10 cellular contexts compared by ENCODE assay signal in the genomic region with DNA sequence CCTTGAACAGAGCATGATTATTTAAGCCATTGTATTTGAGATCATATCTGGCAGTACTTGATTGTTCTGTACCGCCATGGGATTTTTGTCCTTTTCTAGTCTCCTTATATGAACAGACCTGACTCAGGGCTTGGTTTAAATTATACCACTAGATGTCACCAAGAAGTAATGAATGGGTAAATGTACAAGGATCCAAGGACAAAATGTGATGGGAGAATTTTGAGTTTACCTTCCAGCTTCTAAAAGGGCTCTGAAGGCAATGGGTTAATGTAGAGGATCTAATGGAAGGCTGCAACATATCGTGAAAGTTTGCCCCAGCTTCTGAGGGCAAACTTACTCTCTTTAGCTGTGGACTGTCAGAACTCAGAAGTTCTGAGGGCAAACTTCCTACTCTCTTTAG. TPM values are rescaled to one million over a fixed set of nuclear protein-coding genes. Genes with fewer than 3 reads are reported as not detected.
DNase-seq lines count a peak whose midpoint lies in the region; ATAC-seq and TF ChIP-seq lines count a peak whose summit lies in the region.
"Had no signal": no experiment of that assay in that cellular context is flagged by ENCODE, and none has a peak within 500 bp of the region (broad histone marks: within the 10 kb centered on the region; RNA-seq: fewer than 3 reads in every experiment).

No MANE protein-coding gene starts in this region.

- intact Hi-C loops in activated T-helper 2 cell treated with anti-CD3 and anti-CD28 coated beads, Interferon-gamma antibody, Interleukin-2, Interleukin-4, amounts not matched to agents 10 μg/mL and 5 μg/mL and 100 μg/mL, durations not matched to agents 14 hours and 24 hours and 36 hours (cut with micrococcal nuclease), result loop anchor here (5.0 kb wide), 1 partner anchor 38 kb away; no protein-coding TSS in a partner anchor

- peaks cover 10% of the 10 kb centered on the region for H3K4me1 Mint-ChIP-seq in activated T-helper 2 cell treated with anti-CD3 and anti-CD28 coated beads, Interferon-gamma antibody, Interleukin-2, Interleukin-4, amounts not matched to agents 10 μg/mL and 5 μg/mL and 100 μg/mL, durations not matched to agents 14 hours and 24 hours and 36 hours (ENCODE audit: low read depth)

- peak; percentile 39; the same call in 1 of the 2 replicates for TF ChIP-seq CTCF in LNCAP (IDR thresholded peaks at IDR 0.05)

- H3K9me3 Mint-ChIP-seq in activated T-helper 2 cell treated with anti-CD3 and anti-CD28 coated beads, Interferon-gamma antibody, Interleukin-2, Interleukin-4, amounts not matched to agents 10 μg/mL and 5 μg/mL and 100 μg/mL, durations not matched to agents 14 hours and 24 hours and 36 hours, result no peaks in the 10 kb centered on the region
- H3K9me3 Mint-ChIP-seq: memory B cell had no signal

- H3K4me3 Mint-ChIP-seq in activated T-helper 2 cell treated with anti-CD3 and anti-CD28 coated beads, Interferon-gamma antibody, Interleukin-2, Interleukin-4, amounts not matched to agents 10 μg/mL and 5 μg/mL and 100 μg/mL, durations not matched to agents 14 hours and 24 hours and 36 hours (ENCODE audit: low read depth), result no peak overlapping the region
- H3K4me3 Mint-ChIP-seq: memory B cell had no signal

- no peak for ATAC-seq in GM18861 (IDR thresholded peaks at IDR 0.05; ENCODE audit: unreplicated experiment)
- no peak for ATAC-seq in GM21528 (IDR thresholded peaks at IDR 0.05; ENCODE audit: low FRiP score, unreplicated experiment)

- DNase-seq in AML-193 (lab: John Stamatoyannopoulos, UW) (peak; percentile 30 to 35), astrocyte of the hippocampus (ENCODE audit: low read depth, low spot score) (peak; percentile 52), iris pigment epithelial cell (ENCODE audit: low read depth) (peak; percentile 24), RPMI8226 (no peak)
- no peak for DNase-seq in activated T-helper 2 cell treated with anti-CD3 and anti-CD28 coated beads, Interferon-gamma antibody, Interleukin-2, Interleukin-4, amounts not matched to agents 10 μg/mL and 5 μg/mL and 100 μg/mL, durations not matched to agents 14 hours and 24 hours and 36 hours (ENCODE audit: low spot score)
- DNase-seq: stimulated activated CD4-positive, alpha-beta T cell treated with anti-CD3 and anti-CD28 coated beads, Interleukin-4, amount 100 ng/mL, for 24 hours had no signal

- H3K27ac Mint-ChIP-seq in activated T-helper 2 cell treated with anti-CD3 and anti-CD28 coated beads, Interferon-gamma antibody, Interleukin-2, Interleukin-4, amounts not matched to agents 10 μg/mL and 5 μg/mL and 100 μg/mL, durations not matched to agents 14 hours and 24 hours and 36 hours, result no peak overlapping the region
- H3K27ac Mint-ChIP-seq: memory B cell had no signal

- H3K36me3 Mint-ChIP-seq in activated T-helper 2 cell treated with anti-CD3 and anti-CD28 coated beads, Interferon-gamma antibody, Interleukin-2, Interleukin-4, amounts not matched to agents 10 μg/mL and 5 μg/mL and 100 μg/mL, durations not matched to agents 14 hours and 24 hours and 36 hours (ENCODE audit: low read depth), result peaks cover 44% of the 10 kb centered on the region

- no peaks in the 10 kb centered on the region for H3K27me3 Mint-ChIP-seq in activated T-helper 2 cell treated with anti-CD3 and anti-CD28 coated beads, Interferon-gamma antibody, Interleukin-2, Interleukin-4, amounts not matched to agents 10 μg/mL and 5 μg/mL and 100 μg/mL, durations not matched to agents 14 hours and 24 hours and 36 hours (ENCODE audit: low read depth)
- H3K27me3 Mint-ChIP-seq: memory B cell had no signal

RNA-seq across cellular contexts. Expression of a gene that starts 12.0 kb away (rescaled TPM):
- total RNA-seq in activated T-helper 2 cell treated with anti-CD3 and anti-CD28 coated beads, Interferon-gamma antibody, Interleukin-2, Interleukin-4, amounts not matched to agents 10 μg/mL and 5 μg/mL and 100 μg/mL, durations not matched to agents 14 hours and 24 hours and 36 hours, result 28.5 and 32.0 TPM in 2 replicates

Comparison
In these comparisons a context has a peak if more than half of its experiments do, and no peak if none do; other contexts are left out.
1. DNase-seq: peak in AML-193 (2 of 2), astrocyte of the hippocampus (single experiment) and iris pigment epithelial cell (single experiment); none in RPMI8226 (single experiment) and activated T-helper 2 cell treated with anti-CD3 and anti-CD28 coated beads, Interferon-gamma antibody, Interleukin-2, Interleukin-4, amounts not matched to agents 10 μg/mL and 5 μg/mL and 100 μg/mL, durations not matched to agents 14 hours and 24 hours and 36 hours (single experiment).